1 cellular context compared by ENCODE assay signal in the genomic region with DNA sequence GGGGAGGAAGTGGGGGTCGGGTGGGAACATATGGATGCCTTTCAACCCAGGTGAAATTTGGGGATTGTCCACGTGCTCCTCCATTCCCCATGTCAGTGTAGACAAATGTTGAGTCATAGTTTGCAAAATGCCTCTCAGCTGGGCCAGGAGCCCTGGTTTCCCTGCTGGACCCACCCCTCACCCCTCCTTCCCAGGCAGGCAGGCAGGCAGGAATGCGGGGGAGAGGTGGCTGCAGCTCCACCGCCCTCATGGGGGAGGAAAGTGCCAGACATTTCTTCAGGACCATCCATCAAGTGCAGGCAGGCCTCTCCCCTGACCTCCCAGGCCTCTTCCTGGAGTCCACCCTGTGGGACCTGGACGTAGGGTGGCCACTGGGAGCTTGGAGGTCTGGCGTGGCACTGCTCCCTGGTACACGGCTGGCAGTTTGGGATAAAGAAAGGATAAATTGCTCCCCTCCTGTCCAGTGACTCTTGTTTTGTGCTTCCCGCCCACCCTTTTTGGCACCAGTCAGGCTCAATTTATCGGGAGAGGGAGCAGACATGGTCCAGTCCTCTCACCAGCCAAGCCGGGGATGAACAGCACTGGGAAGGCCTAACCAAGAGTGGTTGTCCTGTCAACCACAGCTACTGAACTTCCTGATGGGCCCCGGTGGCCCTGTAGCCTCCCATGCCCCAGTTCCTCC.
A peak's percentile ranks its signal among the peaks of the same experiment; 100 is the strongest.
TF ChIP-seq lines count a peak whose summit lies in the region.

No MANE protein-coding gene starts in this region.

TF ChIP-seq in K562, 482 proteins besides CTCF, POLR2A, EP300 and RAD21 (continued from another document and continues in another):
- TF ChIP-seq, protein P1, sequence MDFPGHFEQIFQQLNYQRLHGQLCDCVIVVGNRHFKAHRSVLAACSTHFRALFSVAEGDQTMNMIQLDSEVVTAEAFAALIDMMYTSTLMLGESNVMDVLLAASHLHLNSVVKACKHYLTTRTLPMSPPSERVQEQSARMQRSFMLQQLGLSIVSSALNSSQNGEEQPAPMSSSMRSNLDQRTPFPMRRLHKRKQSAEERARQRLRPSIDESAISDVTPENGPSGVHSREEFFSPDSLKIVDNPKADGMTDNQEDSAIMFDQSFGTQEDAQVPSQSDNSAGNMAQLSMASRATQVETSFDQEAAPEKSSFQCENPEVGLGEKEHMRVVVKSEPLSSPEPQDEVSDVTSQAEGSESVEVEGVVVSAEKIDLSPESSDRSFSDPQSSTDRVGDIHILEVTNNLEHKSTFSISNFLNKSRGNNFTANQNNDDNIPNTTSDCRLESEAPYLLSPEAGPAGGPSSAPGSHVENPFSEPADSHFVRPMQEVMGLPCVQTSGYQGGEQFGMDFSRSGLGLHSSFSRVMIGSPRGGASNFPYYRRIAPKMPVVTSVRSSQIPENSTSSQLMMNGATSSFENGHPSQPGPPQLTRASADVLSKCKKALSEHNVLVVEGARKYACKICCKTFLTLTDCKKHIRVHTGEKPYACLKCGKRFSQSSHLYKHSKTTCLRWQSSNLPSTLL (IDR thresholded peaks at IDR 0.05) = no peak
- TF ChIP-seq HSF4 (CRISPR knock-in tag; IDR thresholded peaks at IDR 0.05; ENCODE audit: borderline replicate concordance) (no peak), FOXK2 (conservative IDR thresholded peaks at IDR 0.05 in 1 of 2, IDR thresholded peaks at IDR 0.05 in 1 of 2; ENCODE audit: low read depth in 2 of 2) (no peak), SLC30A9 (CRISPR knock-in tag; IDR thresholded peaks at IDR 0.05) (no peak), ARHGAP35 (IDR thresholded peaks at IDR 0.05; ENCODE audit: partially characterized antibody) (no peak), ZNF263 (CRISPR knock-in tag; IDR thresholded peaks at IDR 0.05; ENCODE audit: borderline replicate concordance) (no peak), NFRKB (IDR thresholded peaks at IDR 0.05; ENCODE audit: low read depth) (0 out of 2 replicates have a peak, but pooled peaks have one; percentile 2), ZKSCAN8 (CRISPR knock-in tag; IDR thresholded peaks at IDR 0.05) (peak; percentile 67; the same call in 1 of the 2 replicates), CBFB (CRISPR knock-in tag; IDR thresholded peaks at IDR 0.05) (no peak), MAFF (IDR thresholded peaks at IDR 0.05; ENCODE audit: low read length) (no peak), U2AF1 (optimal IDR thresholded peaks at IDR 0.05; ENCODE audit: low read depth, low read length) (no peak), CBFA2T2 (conservative IDR thresholded peaks at IDR 0.05) (no peak), POLR3G (IDR thresholded peaks at IDR 0.05; ENCODE audit: extremely low read depth, insufficient read length, insufficient replicate concordance) (no peak), SAP30 (IDR thresholded peaks at IDR 0.05; ENCODE audit: borderline replicate concordance, insufficient read depth, low read depth, low read length, poor library complexity, severe bottlenecking) (no peak), HDAC1 (IDR thresholded peaks at IDR 0.05) (peak in 1 of 2 experiments; percentile 66; a peak in 2 of 4 replicates), TFAM (CRISPR knock-in tag; conservative IDR thresholded peaks at IDR 0.05) (no peak), MCM5 (IDR thresholded peaks at IDR 0.05; ENCODE audit: low read depth) (no peak), MEIS2 (IDR thresholded peaks at IDR 0.05; ENCODE audit: partially characterized antibody) (peak; percentile 97), ZNF57 (CRISPR knock-in tag; IDR thresholded peaks at IDR 0.05) (no peak), ARNT (IDR thresholded peaks at IDR 0.05) (no peak), SRSF9 (IDR thresholded peaks at IDR 0.05; ENCODE audit: borderline replicate concordance, low read depth, low read length) (no peak), SOX6 (IDR thresholded peaks at IDR 0.05) (peak; percentile 56), FOXP1 (CRISPR knock-in tag; IDR thresholded peaks at IDR 0.05) (no peak), TCF3 (CRISPR knock-in tag; IDR thresholded peaks at IDR 0.05) (peak; percentile 54; the same call in 1 of the 2 replicates), STAG1 (CRISPR knock-in tag; IDR thresholded peaks at IDR 0.05; ENCODE audit: borderline replicate concordance) (no peak), SMARCA4 (IDR thresholded peaks at IDR 0.05) (peak; percentile 55), GABPA (tag; conservative IDR thresholded peaks at IDR 0.05; ENCODE audit: low read depth) (0 out of 2 replicates have a peak, but pooled peaks have one; percentile 38), PRPF4 (IDR thresholded peaks at IDR 0.05; ENCODE audit: insufficient read depth, low read depth, low read length, poor library complexity, severe bottlenecking) (no peak), RFX5 (IDR thresholded peaks at IDR 0.05; ENCODE audit: low read depth, low read length) (no peak), SAFB2 (IDR thresholded peaks at IDR 0.05; ENCODE audit: borderline replicate concordance, low read depth, low read length, severe bottlenecking) (no peak), PYGO2 (tag; IDR thresholded peaks at IDR 0.05) (no peak), ZNF212 (CRISPR knock-in tag; IDR thresholded peaks at IDR 0.05) (no peak), KLF1 (tag; IDR thresholded peaks at IDR 0.05) (peak; percentile 64), TEAD2 (tag; IDR thresholded peaks at IDR 0.05) (peak; percentile 90), ZFX (CRISPR knock-in tag; IDR thresholded peaks at IDR 0.05) (peak; percentile 73), SRF (CRISPR knock-in tag; IDR thresholded peaks at IDR 0.05) (no peak), C11orf30 (IDR thresholded peaks at IDR 0.05; ENCODE audit: low read depth) (peak; percentile 68; the same call in 1 of the 2 replicates), IFI16 (CRISPR knock-in tag; IDR thresholded peaks at IDR 0.05) (no peak), MTA3 (IDR thresholded peaks at IDR 0.05; ENCODE audit: borderline replicate concordance) (peak; percentile 46; the same call in 1 of the 2 replicates), POLR3A (IDR thresholded peaks at IDR 0.05; ENCODE audit: borderline replicate concordance, extremely low read depth, insufficient read depth, insufficient read length) (no peak), POU5F1 (IDR thresholded peaks at IDR 0.05; ENCODE audit: borderline replicate concordance, low read depth, low read length, partially characterized antibody) (no peak), ZC3H8 (IDR thresholded peaks at IDR 0.05) (no peak), TSC22D4 (tag; IDR thresholded peaks at IDR 0.05) (no peak), KLF10 (CRISPR knock-in tag; IDR thresholded peaks at IDR 0.05) (no peak)
- TF ChIP-seq, protein P2, sequence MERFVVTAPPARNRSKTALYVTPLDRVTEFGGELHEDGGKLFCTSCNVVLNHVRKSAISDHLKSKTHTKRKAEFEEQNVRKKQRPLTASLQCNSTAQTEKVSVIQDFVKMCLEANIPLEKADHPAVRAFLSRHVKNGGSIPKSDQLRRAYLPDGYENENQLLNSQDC (CRISPR knock-in tag; IDR thresholded peaks at IDR 0.05) = no peak
- TF ChIP-seq, protein P3, sequence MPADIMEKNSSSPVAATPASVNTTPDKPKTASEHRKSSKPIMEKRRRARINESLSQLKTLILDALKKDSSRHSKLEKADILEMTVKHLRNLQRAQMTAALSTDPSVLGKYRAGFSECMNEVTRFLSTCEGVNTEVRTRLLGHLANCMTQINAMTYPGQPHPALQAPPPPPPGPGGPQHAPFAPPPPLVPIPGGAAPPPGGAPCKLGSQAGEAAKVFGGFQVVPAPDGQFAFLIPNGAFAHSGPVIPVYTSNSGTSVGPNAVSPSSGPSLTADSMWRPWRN (IDR thresholded peaks at IDR 0.05; ENCODE audit: low read depth) = no peak
- TF ChIP-seq, protein P4, sequence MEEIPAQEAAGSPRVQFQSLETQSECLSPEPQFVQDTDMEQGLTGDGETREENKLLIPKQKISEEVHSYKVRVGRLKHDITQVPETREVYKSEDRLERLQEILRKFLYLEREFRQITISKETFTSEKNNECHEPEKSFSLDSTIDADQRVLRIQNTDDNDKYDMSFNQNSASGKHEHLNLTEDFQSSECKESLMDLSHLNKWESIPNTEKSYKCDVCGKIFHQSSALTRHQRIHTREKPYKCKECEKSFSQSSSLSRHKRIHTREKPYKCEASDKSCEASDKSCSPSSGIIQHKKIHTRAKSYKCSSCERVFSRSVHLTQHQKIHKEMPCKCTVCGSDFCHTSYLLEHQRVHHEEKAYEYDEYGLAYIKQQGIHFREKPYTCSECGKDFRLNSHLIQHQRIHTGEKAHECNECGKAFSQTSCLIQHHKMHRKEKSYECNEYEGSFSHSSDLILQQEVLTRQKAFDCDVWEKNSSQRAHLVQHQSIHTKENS (CRISPR knock-in tag; IDR thresholded peaks at IDR 0.05) = no peak
- TF ChIP-seq, protein P5, sequence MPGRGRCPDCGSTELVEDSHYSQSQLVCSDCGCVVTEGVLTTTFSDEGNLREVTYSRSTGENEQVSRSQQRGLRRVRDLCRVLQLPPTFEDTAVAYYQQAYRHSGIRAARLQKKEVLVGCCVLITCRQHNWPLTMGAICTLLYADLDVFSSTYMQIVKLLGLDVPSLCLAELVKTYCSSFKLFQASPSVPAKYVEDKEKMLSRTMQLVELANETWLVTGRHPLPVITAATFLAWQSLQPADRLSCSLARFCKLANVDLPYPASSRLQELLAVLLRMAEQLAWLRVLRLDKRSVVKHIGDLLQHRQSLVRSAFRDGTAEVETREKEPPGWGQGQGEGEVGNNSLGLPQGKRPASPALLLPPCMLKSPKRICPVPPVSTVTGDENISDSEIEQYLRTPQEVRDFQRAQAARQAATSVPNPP (IDR thresholded peaks at IDR 0.05; ENCODE audit: borderline replicate concordance, insufficient read depth, insufficient read length) = no peak
- TF ChIP-seq, protein P6, sequence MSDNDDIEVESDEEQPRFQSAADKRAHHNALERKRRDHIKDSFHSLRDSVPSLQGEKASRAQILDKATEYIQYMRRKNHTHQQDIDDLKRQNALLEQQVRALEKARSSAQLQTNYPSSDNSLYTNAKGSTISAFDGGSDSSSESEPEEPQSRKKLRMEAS (CRISPR knock-in tag; IDR thresholded peaks at IDR 0.05) = peak; percentile 69
- TF ChIP-seq, protein P7, sequence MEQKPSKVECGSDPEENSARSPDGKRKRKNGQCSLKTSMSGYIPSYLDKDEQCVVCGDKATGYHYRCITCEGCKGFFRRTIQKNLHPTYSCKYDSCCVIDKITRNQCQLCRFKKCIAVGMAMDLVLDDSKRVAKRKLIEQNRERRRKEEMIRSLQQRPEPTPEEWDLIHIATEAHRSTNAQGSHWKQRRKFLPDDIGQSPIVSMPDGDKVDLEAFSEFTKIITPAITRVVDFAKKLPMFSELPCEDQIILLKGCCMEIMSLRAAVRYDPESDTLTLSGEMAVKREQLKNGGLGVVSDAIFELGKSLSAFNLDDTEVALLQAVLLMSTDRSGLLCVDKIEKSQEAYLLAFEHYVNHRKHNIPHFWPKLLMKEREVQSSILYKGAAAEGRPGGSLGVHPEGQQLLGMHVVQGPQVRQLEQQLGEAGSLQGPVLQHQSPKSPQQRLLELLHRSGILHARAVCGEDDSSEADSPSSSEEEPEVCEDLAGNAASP (IDR thresholded peaks at IDR 0.05) = no peak
- TF ChIP-seq, protein P8, sequence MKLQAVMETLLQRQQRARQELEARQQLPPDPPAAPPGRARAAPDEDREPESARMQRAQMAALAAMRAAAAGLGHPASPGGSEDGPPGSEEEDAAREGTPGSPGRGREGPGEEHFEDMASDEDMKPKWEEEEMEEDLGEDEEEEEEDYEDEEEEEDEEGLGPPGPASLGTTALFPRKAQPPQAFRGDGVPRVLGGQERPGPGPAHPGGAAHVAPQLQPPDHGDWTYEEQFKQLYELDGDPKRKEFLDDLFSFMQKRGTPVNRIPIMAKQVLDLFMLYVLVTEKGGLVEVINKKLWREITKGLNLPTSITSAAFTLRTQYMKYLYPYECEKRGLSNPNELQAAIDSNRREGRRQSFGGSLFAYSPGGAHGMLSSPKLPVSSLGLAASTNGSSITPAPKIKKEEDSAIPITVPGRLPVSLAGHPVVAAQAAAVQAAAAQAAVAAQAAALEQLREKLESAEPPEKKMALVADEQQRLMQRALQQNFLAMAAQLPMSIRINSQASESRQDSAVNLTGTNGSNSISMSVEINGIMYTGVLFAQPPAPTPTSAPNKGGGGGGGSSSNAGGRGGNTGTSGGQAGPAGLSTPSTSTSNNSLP (IDR thresholded peaks at IDR 0.05; ENCODE audit: borderline replicate concordance, low read depth, low read length) = no peak
- TF ChIP-seq, protein P9, sequence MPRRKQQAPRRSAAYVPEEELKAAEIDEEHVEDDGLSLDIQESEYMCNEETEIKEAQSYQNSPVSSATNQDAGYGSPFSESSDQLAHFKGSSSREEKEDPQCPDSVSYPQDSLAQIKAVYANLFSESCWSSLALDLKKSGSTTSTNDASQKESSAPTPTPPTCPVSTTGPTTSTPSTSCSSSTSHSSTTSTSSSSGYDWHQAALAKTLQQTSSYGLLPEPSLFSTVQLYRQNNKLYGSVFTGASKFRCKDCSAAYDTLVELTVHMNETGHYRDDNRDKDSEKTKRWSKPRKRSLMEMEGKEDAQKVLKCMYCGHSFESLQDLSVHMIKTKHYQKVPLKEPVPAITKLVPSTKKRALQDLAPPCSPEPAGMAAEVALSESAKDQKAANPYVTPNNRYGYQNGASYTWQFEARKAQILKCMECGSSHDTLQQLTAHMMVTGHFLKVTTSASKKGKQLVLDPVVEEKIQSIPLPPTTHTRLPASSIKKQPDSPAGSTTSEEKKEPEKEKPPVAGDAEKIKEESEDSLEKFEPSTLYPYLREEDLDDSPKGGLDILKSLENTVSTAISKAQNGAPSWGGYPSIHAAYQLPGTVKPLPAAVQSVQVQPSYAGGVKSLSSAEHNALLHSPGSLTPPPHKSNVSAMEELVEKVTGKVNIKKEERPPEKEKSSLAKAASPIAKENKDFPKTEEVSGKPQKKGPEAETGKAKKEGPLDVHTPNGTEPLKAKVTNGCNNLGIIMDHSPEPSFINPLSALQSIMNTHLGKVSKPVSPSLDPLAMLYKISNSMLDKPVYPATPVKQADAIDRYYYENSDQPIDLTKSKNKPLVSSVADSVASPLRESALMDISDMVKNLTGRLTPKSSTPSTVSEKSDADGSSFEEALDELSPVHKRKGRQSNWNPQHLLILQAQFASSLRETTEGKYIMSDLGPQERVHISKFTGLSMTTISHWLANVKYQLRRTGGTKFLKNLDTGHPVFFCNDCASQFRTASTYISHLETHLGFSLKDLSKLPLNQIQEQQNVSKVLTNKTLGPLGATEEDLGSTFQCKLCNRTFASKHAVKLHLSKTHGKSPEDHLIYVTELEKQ (CRISPR knock-in tag; IDR thresholded peaks at IDR 0.05) = no peak
- TF ChIP-seq, protein P10, sequence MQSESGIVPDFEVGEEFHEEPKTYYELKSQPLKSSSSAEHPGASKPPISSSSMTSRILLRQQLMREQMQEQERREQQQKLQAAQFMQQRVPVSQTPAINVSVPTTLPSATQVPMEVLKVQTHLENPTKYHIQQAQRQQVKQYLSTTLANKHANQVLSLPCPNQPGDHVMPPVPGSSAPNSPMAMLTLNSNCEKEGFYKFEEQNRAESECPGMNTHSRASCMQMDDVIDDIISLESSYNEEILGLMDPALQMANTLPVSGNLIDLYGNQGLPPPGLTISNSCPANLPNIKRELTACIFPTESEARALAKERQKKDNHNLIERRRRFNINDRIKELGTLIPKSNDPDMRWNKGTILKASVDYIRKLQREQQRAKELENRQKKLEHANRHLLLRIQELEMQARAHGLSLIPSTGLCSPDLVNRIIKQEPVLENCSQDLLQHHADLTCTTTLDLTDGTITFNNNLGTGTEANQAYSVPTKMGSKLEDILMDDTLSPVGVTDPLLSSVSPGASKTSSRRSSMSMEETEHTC (IDR thresholded peaks at IDR 0.05) = no peak
- TF ChIP-seq, protein P11, sequence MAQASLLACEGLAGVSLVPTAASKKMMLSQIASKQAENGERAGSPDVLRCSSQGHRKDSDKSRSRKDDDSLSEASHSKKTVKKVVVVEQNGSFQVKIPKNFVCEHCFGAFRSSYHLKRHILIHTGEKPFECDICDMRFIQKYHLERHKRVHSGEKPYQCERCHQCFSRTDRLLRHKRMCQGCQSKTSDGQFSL (CRISPR knock-in tag; IDR thresholded peaks at IDR 0.05) = no peak
- TF ChIP-seq, protein P11 (tag; IDR thresholded peaks at IDR 0.05) = no peak
